ENCODE assay signal across 15 cellular contexts in the genomic region with DNA sequence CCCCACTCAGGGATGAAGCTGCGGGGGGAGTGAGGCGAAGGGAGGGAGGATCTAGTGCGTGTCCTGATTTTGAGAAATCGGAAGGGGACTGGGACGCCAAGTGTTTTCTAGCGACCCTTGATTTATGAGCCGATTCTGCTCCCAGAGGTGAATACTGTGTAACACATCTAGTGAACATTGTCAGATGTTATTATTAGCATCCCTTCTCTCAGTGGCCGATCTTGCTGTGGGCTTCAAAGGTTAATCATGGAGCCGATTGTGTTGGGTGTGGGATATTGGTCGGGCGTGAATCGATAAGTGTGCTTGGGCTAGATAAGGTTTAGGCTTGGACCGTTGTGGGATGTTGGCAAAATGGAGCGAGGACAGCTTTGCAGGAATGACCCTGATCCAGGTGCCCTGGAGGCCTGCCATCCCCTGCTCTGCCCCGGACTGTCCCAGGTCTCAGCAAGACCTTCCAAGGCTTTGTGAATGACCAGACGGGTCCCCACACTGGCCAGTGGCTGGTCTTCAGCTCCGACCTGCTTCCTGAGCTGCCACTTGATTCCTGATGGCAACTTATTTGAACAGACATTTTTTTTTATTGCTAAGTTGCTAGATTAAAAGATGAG. TPM values are rescaled to one million over a fixed set of nuclear protein-coding genes. Genes with fewer than 3 reads are reported as not detected.
DNase-seq lines count a peak whose midpoint lies in the region; ATAC-seq and TF ChIP-seq lines count a peak whose summit lies in the region.
"Had no signal": no experiment of that assay in that cellular context is flagged by ENCODE, and none has a peak within 500 bp of the region (broad histone marks: within the 10 kb centered on the region; RNA-seq: fewer than 3 reads in every experiment).

No MANE protein-coding gene starts in this region.

- H3K9ac ChIP-seq in PC-3 (ENCODE audit: low read length): no peak overlapping the region
- no peak overlapping the region for H3K9ac ChIP-seq in parathyroid adenoma

- no peaks in the 10 kb centered on the region for H4K20me1 ChIP-seq in PC-3 (ENCODE audit: low read length)

- TF ChIP-seq CTCF in PC-3 (conservative IDR thresholded peaks at IDR 0.05; ENCODE audit: low read depth, low read length) (0 out of 2 replicates have a peak, but pooled peaks have one; percentile 15), epithelial cell of proximal tubule (conservative IDR thresholded peaks at IDR 0.05; ENCODE audit: low read depth, low read length) (no peak), parathyroid adenoma (IDR thresholded peaks at IDR 0.05) (no peak)

- no peaks in the 10 kb centered on the region for H3K9me3 Mint-ChIP-seq in activated T-cell treated with anti-CD3 and anti-CD28 coated beads, Interleukin-2, amount 50 U/mL, for 4 hours

- H3K27ac ChIP-seq in PC-3 (ENCODE audit: low read length) (no peak overlapping the region), parathyroid adenoma (no peak overlapping the region)
- H3K27ac ChIP-seq: adrenal gland, gastrocnemius medialis, skin epidermis, upper lobe of left lung had no signal

- BruUV-seq in PC-3 (replicated peaks; lab: Mats Ljungman, UMichigan): no TSS peak

- H3K27me3 ChIP-seq in PC-3 (ENCODE audit: low read length) (peaks cover 56% of the 10 kb centered on the region), parathyroid adenoma (ENCODE audit: control insufficient read depth, insufficient read depth, low read length) (no peaks in the 10 kb centered on the region)

- no peaks in the 10 kb centered on the region for H3K9me2 ChIP-seq in PC-3 (replicated peaks; ENCODE audit: low read length)

- H3K4me3 ChIP-seq in PC-3 (ENCODE audit: low read length): no peak overlapping the region
- peak overlapping the region; percentile 68 for H3K4me3 ChIP-seq in epithelial cell of proximal tubule (ENCODE audit: low read depth, low read length)
- peak overlapping the region; percentile 60 for H3K4me3 ChIP-seq in parathyroid adenoma (ENCODE audit: low read depth, low read length)
- H3K4me3 ChIP-seq: adrenal gland had no signal

- peaks cover 10% of the 10 kb centered on the region for H3K4me1 Mint-ChIP-seq in activated T-cell treated with anti-CD3 and anti-CD28 coated beads, Interleukin-2, amount 50 U/mL, for 4 hours (ENCODE audit: low read depth)

- no peak for ATAC-seq in activated T-cell treated with anti-CD3 and anti-CD28 coated beads, Interleukin-2, amount 50 U/mL, for 4 hours
- peak; percentile 14; the same call in 1 of the 2 replicates for ATAC-seq in PC-3
- no peak for ATAC-seq in HG03469 (IDR thresholded peaks at IDR 0.05; ENCODE audit: unreplicated experiment)
- ATAC-seq: gastrocnemius medialis had no signal

- H3F3A ChIP-seq in PC-3 (ENCODE audit: low read length, unreplicated experiment): no peaks in the 10 kb centered on the region

- CTCF ChIA-PET in PC-3 (lab: Charles Lee): no interaction called here

- no peak for DNase-seq in activated T-cell treated with anti-CD3 and anti-CD28 coated beads, Interleukin-2, amount 50 U/mL, for 4 hours
- no peak for DNase-seq in activated T-cell treated with anti-CD3 and anti-CD28 coated beads for 4 hours
- DNase-seq in PC-3: no peak
- no peak for DNase-seq in epithelial cell of proximal tubule (ENCODE audit: low read depth)
- DNase-seq in NCI-H446 treated with DMSO at 0.1 percent for 48 hours (lab: John Stamatoyannopoulos, UW): no peak
- DNase-seq in NCI-H526 (lab: John Stamatoyannopoulos, UW): no peak
- DNase-seq: effector CD8-positive, alpha-beta T cell; naive B cell; NCI-H1417 treated with DMSO at 0.1 percent for 48 hours had no signal

- intact Hi-C loops in PC-3 (cut with micrococcal nuclease): loop anchor here (10.0 kb wide), 1 partner anchor 752 kb away; the partner anchor contains the start of gene C1orf174

- POLR2A ChIA-PET in PC-3 (lab: Charles Lee; ENCODE audit: unreplicated experiment): interaction anchor here (0.6 kb wide), 1 partner anchor 631 kb away, joined by 4 read pairs; no protein-coding TSS in a partner anchor

- H3K4me2 ChIP-seq in PC-3 (ENCODE audit: low read length) (no peak overlapping the region), parathyroid adenoma (ENCODE audit: low read length) (peak overlapping the region; percentile 53)

- H3K4me3 Mint-ChIP-seq in activated T-cell treated with anti-CD3 and anti-CD28 coated beads, Interleukin-2, amount 50 U/mL, for 4 hours: peak overlapping the region; percentile 31

- H3K79me2 ChIP-seq in PC-3 (ENCODE audit: low read length): no peaks in the 10 kb centered on the region
- peaks cover 9% of the 10 kb centered on the region for H3K79me2 ChIP-seq in parathyroid adenoma

- no peaks in the 10 kb centered on the region for H3K36me3 Mint-ChIP-seq in activated T-cell treated with anti-CD3 and anti-CD28 coated beads, Interleukin-2, amount 50 U/mL, for 4 hours (ENCODE audit: insufficient read depth)
- H3K36me3 Mint-ChIP-seq: naive B cell had no signal

- H2AFZ ChIP-seq in PC-3 (ENCODE audit: low read length): no peak overlapping the region
- no peak overlapping the region for H2AFZ ChIP-seq in parathyroid adenoma

- H3K4me1 ChIP-seq in PC-3 (ENCODE audit: insufficient read depth, low read length): no peaks in the 10 kb centered on the region
- no peaks in the 10 kb centered on the region for H3K4me1 ChIP-seq in parathyroid adenoma
- H3K4me1 ChIP-seq: adrenal gland, gastrocnemius medialis had no signal

- peaks cover 68% of the 10 kb centered on the region for H3K27me3 Mint-ChIP-seq in activated T-cell treated with anti-CD3 and anti-CD28 coated beads, Interleukin-2, amount 50 U/mL, for 4 hours (ENCODE audit: low read depth)

- H3K36me3 ChIP-seq in PC-3 (ENCODE audit: low read depth, low read length): no peaks in the 10 kb centered on the region
- H3K36me3 ChIP-seq in parathyroid adenoma (ENCODE audit: control insufficient read depth, insufficient read depth, low read length): no peaks in the 10 kb centered on the region
- H3K36me3 ChIP-seq: adrenal gland, gastrocnemius medialis, upper lobe of left lung had no signal

- no peaks in the 10 kb centered on the region for H3K9me3 ChIP-seq in PC-3 (ENCODE audit: low read length)
- no peaks in the 10 kb centered on the region for H3K9me3 ChIP-seq in parathyroid adenoma (ENCODE audit: control insufficient read depth, low read length)
- H3K9me3 ChIP-seq: adrenal gland, gastrocnemius medialis, upper lobe of left lung had no signal

RNA-seq across cellular contexts. Expression of gene AJAP1, which starts 2.2 kb away (rescaled TPM):
- under 1 TPM in 2 of 3 donors, not detected in 1; 0.03 to 0.18 TPM for total RNA-seq in activated T-cell treated with anti-CD3 and anti-CD28 coated beads, Interleukin-2, amount 50 U/mL, for 4 hours
- total RNA-seq in PC-3 (2014; rRNA removed): not detected in 2 replicates
- total RNA-seq in epithelial cell of proximal tubule: 0.17 and 2.4 TPM in 2 replicates
